8 cellular contexts compared by ENCODE assay signal in the genomic region with DNA sequence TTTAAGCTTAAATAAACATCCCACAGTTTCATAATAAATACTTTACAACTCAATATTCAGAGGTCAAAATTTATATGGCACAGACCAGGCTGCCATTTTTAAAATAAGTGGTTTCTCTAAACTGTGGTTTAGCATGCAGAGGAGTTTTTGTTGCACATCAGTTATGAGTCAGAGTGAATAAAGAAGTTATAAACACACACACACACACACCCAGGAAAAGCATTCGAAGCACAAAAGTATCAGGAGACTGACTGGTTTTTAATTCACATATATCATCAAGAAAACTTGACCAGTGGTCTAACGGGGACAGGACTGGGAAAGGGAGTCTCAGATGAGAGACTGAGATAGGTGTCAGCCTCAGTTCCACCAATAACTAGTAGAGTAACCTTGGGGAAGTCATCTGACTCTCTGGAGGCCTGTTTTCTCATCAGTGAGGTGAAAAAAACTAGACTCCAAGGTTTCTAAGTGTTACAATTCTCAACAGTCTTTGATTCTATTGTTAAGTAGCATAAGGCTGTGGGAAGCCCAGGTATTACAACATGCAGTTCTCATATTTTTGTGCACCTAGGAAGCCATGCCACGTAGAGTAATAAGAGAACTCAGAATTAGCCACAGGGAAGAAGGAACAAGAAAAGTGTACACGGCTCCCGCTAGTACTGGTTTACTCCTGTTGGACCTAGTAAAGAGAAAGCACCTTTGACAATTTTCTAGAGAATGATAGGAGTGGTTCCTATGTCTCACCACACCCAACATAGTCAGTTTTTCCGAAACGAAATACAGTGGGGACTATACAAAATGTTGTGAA. TPM values are rescaled to one million over a fixed set of nuclear protein-coding genes. Genes with fewer than 3 reads are reported as not detected.
A peak's percentile ranks its signal among the peaks of the same experiment; 100 is the strongest.
DNase-seq lines count a peak whose midpoint lies in the region; ATAC-seq and TF ChIP-seq lines count a peak whose summit lies in the region.

No MANE protein-coding gene starts in this region.

- no peaks in the 10 kb centered on the region for H3K9me3 Mint-ChIP-seq in neural crest cell

- no peak overlapping the region for H3K27ac Mint-ChIP-seq in neural crest cell (ENCODE audit: unreplicated experiment)

- H3K4me1 Mint-ChIP-seq in neural crest cell, result peaks cover 27% of the 10 kb centered on the region

- peak overlapping the region; percentile 11 for H3K4me3 ChIP-seq in AG09309 (ENCODE audit: control insufficient read depth, low read depth, low read length)

- no peaks in the 10 kb centered on the region for H3K36me3 Mint-ChIP-seq in neural crest cell (ENCODE audit: low read depth)

- no peaks in the 10 kb centered on the region for H3K27me3 Mint-ChIP-seq in neural crest cell (ENCODE audit: low read depth)

- peak; percentile 61 for DNase-seq in AG09309 (ENCODE audit: low read depth)
- peak; percentile 67 for DNase-seq in SIG-M5 (lab: John Stamatoyannopoulos, UW)
- peak; percentile 79 for DNase-seq in dedifferentiated amniotic fluid mesenchymal stem cell (ENCODE audit: extremely low spot score)
- no peak for DNase-seq in neural crest cell (ENCODE audit: low read depth, low spot score)
- DNase-seq in NCI-H2171 treated with DMSO at 0.1 percent for 48 hours (lab: John Stamatoyannopoulos, UW), result no peak
- no peak for DNase-seq in KG1 (lab: John Stamatoyannopoulos, UW)
- DNase-seq in NCI-H146 treated with DMSO at 0.1 percent for 48 hours (lab: John Stamatoyannopoulos, UW; ENCODE audit: unreplicated experiment), result no peak

- H3K4me3 Mint-ChIP-seq in neural crest cell, result peak overlapping the region; percentile 8

- ATAC-seq in GM21529 (IDR thresholded peaks at IDR 0.05; ENCODE audit: unreplicated experiment), result peak; percentile 36

- TF ChIP-seq CTCF in AG09309 (IDR thresholded peaks at IDR 0.05; ENCODE audit: control insufficient read depth, insufficient read depth, low read depth, low read length, missing control alignments) (no peak), neural crest cell (conservative IDR thresholded peaks at IDR 0.05) (no peak)

RNA-seq across cellular contexts. Expression of gene PPTC7, which starts 5.2 kb away (rescaled TPM):
- total RNA-seq in neural crest cell, result 12.3 and 13.4 TPM in 2 replicates

RNA-seq across cellular contexts. Expression of gene TCTN1, which starts 36.0 kb away (rescaled TPM):
- total RNA-seq in neural crest cell, result 58.1 and 59.1 TPM in 2 replicates

Comparison
In these comparisons a context has a peak if more than half of its experiments do, and no peak if none do; other contexts are left out.
1. DNase-seq: peak in AG09309 (single experiment), SIG-M5 (single experiment) and dedifferentiated amniotic fluid mesenchymal stem cell (single experiment); none in neural crest cell (single experiment), NCI-H2171 treated with DMSO at 0.1 percent for 48 hours (single experiment), KG1 (single experiment) and NCI-H146 treated with DMSO at 0.1 percent for 48 hours (single experiment).